ENCODE assay signal across 21 cellular contexts in the genomic region with DNA sequence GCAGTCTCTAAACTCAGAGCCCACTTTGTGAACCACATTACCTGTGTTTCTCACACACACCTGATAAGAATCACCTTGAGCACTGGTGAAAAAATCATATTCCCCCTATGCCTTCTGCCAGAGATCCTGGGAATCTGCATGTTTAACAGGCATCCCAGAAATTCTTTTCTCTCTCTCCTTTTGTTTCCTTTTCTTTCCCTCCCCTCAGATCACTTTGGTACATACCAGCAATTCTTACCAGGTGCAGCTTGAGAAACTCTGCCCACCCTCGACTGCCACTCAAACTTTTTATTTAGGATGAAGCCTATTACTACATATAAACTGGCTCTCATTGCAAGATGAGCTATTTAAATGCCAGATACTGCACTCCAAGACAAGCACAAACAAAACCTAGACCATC.
"Had no signal": no experiment of that assay in that cellular context is flagged by ENCODE, and none has a peak within 500 bp of the region (broad histone marks: within the 10 kb centered on the region; RNA-seq: fewer than 3 reads in every experiment).

No MANE protein-coding gene starts in this region.

- H3K9me3 ChIP-seq: colonic mucosa, heart left ventricle, right atrium auricular region, spleen, suprapubic skin, tibial artery had no signal

- ATAC-seq: activated T-cell treated with anti-CD3 and anti-CD28 coated beads, Interleukin-2, amount 50 U/mL, for 4 hours; activated T-helper 17 cell treated with anti-CD3 and anti-CD28 coated beads, Interleukin-2, amount 50 U/mL, for 72 hours; heart left ventricle; left colon; natural killer cell had no signal

- H3K27ac ChIP-seq: colonic mucosa, heart left ventricle, right atrium auricular region, spleen, suprapubic skin, tibial artery had no signal

- DNase-seq: activated CD4-positive, alpha-beta memory T cell treated with anti-CD3 and anti-CD28 coated beads, Interleukin-2, amount 10 ng/mL, durations not matched to agents 7 days and 5 days; activated CD4-positive, alpha-beta T cell treated with anti-CD3 and anti-CD28 coated beads for 1 hour; activated CD4-positive, alpha-beta T cell treated with anti-CD3 and anti-CD28 coated beads, Interleukin-2, amount 10 ng/mL, durations not matched to agents 7 days and 5 days; activated CD8-positive, alpha-beta memory T cell treated with anti-CD3 and anti-CD28 coated beads, Interleukin-2, amount 50 U/mL, for 48 hours; activated T-cell treated with anti-CD3 and anti-CD28 coated beads, Interleukin-2, amount 50 U/mL, for 4 hours; anterior cingulate cortex; cerebellar nuclear complex; colonic mucosa; effector memory CD4-positive, alpha-beta T cell; heart left ventricle; hypothalamus; left colon; mammary epithelial cell; natural killer cell; spleen; stimulated activated naive CD4-positive, alpha-beta T cell; T-helper 2 cell; tibial artery had no signal

- H3K4me3 ChIP-seq: colonic mucosa, heart left ventricle, right atrium auricular region, spleen, suprapubic skin, tibial artery had no signal

- H3K27me3 ChIP-seq: colonic mucosa, heart left ventricle, right atrium auricular region, spleen, suprapubic skin, tibial artery had no signal

- H3K36me3 ChIP-seq: colonic mucosa, heart left ventricle, right atrium auricular region, spleen, suprapubic skin, tibial artery had no signal
